In the genomic region with DNA sequence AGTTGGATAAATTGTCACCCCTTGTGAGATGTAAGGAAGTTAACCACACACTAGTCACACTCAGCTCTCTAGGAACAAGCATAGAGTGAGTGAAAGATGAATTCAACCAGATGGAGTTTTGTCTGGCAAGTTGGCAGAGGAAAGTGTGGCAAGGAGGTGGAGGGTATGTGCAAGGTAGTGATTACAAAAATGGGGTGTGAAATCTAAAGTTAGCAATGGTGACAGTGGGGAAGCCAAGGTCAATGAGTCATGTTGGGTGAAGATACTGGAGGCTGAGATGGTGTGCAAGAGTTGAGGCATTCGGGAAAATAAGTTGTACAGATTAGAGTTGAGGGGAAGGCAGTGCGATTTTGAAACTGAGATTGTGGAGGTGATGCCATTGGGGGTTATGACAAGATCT, we compare ENCODE assay signal across 25 cellular contexts. TPM values are rescaled to one million over a fixed set of nuclear protein-coding genes. Genes with fewer than 3 reads are reported as not detected.
DNase-seq lines count a peak whose midpoint lies in the region; ATAC-seq and TF ChIP-seq lines count a peak whose summit lies in the region.
"Had no signal": no experiment of that assay in that cellular context is flagged by ENCODE, and none has a peak within 500 bp of the region (broad histone marks: within the 10 kb centered on the region; RNA-seq: fewer than 3 reads in every experiment).

No MANE protein-coding gene starts in this region.

- no peaks in the 10 kb centered on the region for H3K36me3 ChIP-seq in mucosa of descending colon (ENCODE audit: low read depth)
- H3K36me3 ChIP-seq: BLaER1 treated with 17β-estradiol and CSF1 and Interleukin-3, amounts not matched to agents 10 nM and 100 nM; SJCRH30 had no signal

- H3K27me3 ChIP-seq in right cardiac atrium (ENCODE audit: control insufficient read depth, insufficient read depth): no peaks in the 10 kb centered on the region
- H3K27me3 ChIP-seq: BLaER1 treated with 17β-estradiol and CSF1 and Interleukin-3, amounts not matched to agents 10 nM and 100 nM; SJCRH30 had no signal

- H3K4me1 ChIP-seq in right cardiac atrium (ENCODE audit: control insufficient read depth, insufficient read depth, low read length) (peaks cover 4% of the 10 kb centered on the region), mucosa of descending colon (ENCODE audit: low read depth) (no peaks in the 10 kb centered on the region)

- H3K9me3 ChIP-seq in right cardiac atrium (ENCODE audit: control insufficient read depth, low read length) (no peaks in the 10 kb centered on the region), mucosa of descending colon (no peaks in the 10 kb centered on the region)
- H3K9me3 ChIP-seq: SJCRH30 had no signal

- H3K4me3 Mint-ChIP-seq in stimulated activated naive CD8-positive, alpha-beta T cell treated with anti-CD3 and anti-CD28 coated beads, Interleukin-15, amount 100 ng/mL, for 72 hours: no peak overlapping the region
- H3K4me3 Mint-ChIP-seq: CD4-positive, alpha-beta T cell; GM23338; H9 had no signal

- H3K4me1 Mint-ChIP-seq in stimulated activated naive CD8-positive, alpha-beta T cell treated with anti-CD3 and anti-CD28 coated beads, Interleukin-15, amount 100 ng/mL, for 72 hours: no peaks in the 10 kb centered on the region
- H3K4me1 Mint-ChIP-seq: H9 had no signal

- no peak for DNase-seq in activated naive CD4-positive, alpha-beta T cell treated with anti-CD3 and anti-CD28 coated beads, Interleukin-2, amount 50 U/mL, for 72 hours (ENCODE audit: low spot score in 2 of 2)
- no peak for DNase-seq in activated naive CD4-positive, alpha-beta T cell treated with Interleukin-2 at 50 U/mL for 16 hours
- DNase-seq in stimulated activated naive CD8-positive, alpha-beta T cell treated with anti-CD3 and anti-CD28 coated beads, Interleukin-15, Interleukin-2, amounts not matched to agents 100 U/mL and 50 U/mL, for 24 hours: no peak
- no peak for DNase-seq in stimulated activated naive CD8-positive, alpha-beta T cell treated with anti-CD3 and anti-CD28 coated beads, Interleukin-15, amount 100 ng/mL, for 72 hours
- DNase-seq in right cardiac atrium (no peak), mucosa of descending colon (no peak)
- DNase-seq: CD4-positive, alpha-beta T cell; H9; Karpas-422; NCI-H1092; NCI-H1417 treated with DMSO at 0.1 percent for 48 hours; NCI-H1694 treated with DMSO at 0.1 percent for 48 hours; NCI-H2081; NCI-H2227 treated with DMSO at 0.1 percent for 48 hours; NCI-H526 treated with DMSO at 0.1 percent for 48 hours; SJCRH30 had no signal

- no peak for TF ChIP-seq CTCF in mucosa of descending colon (IDR thresholded peaks at IDR 0.05)

- no peak overlapping the region for H3K27ac ChIP-seq in right cardiac atrium (ENCODE audit: low read length)
- H3K27ac ChIP-seq: BLaER1 treated with 17β-estradiol and CSF1 and Interleukin-3, amounts not matched to agents 10 nM and 100 nM; SJCRH30 had no signal

- peaks cover 43% of the 10 kb centered on the region for H3K27me3 Mint-ChIP-seq in stimulated activated naive CD8-positive, alpha-beta T cell treated with anti-CD3 and anti-CD28 coated beads, Interleukin-15, amount 100 ng/mL, for 72 hours

- WGBS in right cardiac atrium: 62% methylated on average over 2 of the region's 2 CpGs

- peak; percentile 63 to 77 for ATAC-seq in activated naive CD4-positive, alpha-beta T cell treated with anti-CD3 and anti-CD28 coated beads, Interleukin-2, amount 50 U/mL, for 72 hours
- ATAC-seq in stimulated activated naive CD8-positive, alpha-beta T cell treated with anti-CD3 and anti-CD28 coated beads, Interleukin-15, Interleukin-2, amounts not matched to agents 100 U/mL and 50 U/mL, for 24 hours: peak; percentile 57
- ATAC-seq in stimulated activated naive CD8-positive, alpha-beta T cell treated with anti-CD3 and anti-CD28 coated beads, Interleukin-15, amount 100 ng/mL, for 72 hours: no peak
- peak; percentile 62 to 76 for ATAC-seq in right cardiac atrium
- no peak for ATAC-seq in GM21786 (IDR thresholded peaks at IDR 0.05; ENCODE audit: unreplicated experiment)
- no peak for ATAC-seq in mucosa of descending colon
- ATAC-seq: GM23338, HepG2, Panc1 had no signal

- peaks cover 0 to 4% of the 10 kb centered on the region in 2 donors for H3K9me3 Mint-ChIP-seq in activated naive CD4-positive, alpha-beta T cell treated with anti-CD3 and anti-CD28 coated beads, Interleukin-2, amount 50 U/mL, for 72 hours
- no peaks in the 10 kb centered on the region for H3K9me3 Mint-ChIP-seq in stimulated activated naive CD8-positive, alpha-beta T cell treated with anti-CD3 and anti-CD28 coated beads, Interleukin-15, amount 100 ng/mL, for 72 hours
- H3K9me3 Mint-ChIP-seq: H9 had no signal

- no peak overlapping the region for H3K4me3 ChIP-seq in right cardiac atrium (ENCODE audit: low read length)
- no peak overlapping the region for H3K4me3 ChIP-seq in mucosa of descending colon
- H3K4me3 ChIP-seq: BLaER1 treated with 17β-estradiol and CSF1 and Interleukin-3, amounts not matched to agents 10 nM and 100 nM; GM23338; SJCRH30 had no signal

- no peak overlapping the region for H3K27ac Mint-ChIP-seq in activated naive CD4-positive, alpha-beta T cell treated with anti-CD3 and anti-CD28 coated beads, Interleukin-2, amount 50 U/mL, for 72 hours
- H3K27ac Mint-ChIP-seq in stimulated activated naive CD8-positive, alpha-beta T cell treated with anti-CD3 and anti-CD28 coated beads, Interleukin-15, amount 100 ng/mL, for 72 hours: no peak overlapping the region
- H3K27ac Mint-ChIP-seq: CD4-positive, alpha-beta T cell; GM23338; H9 had no signal

- intact Hi-C loops in right cardiac atrium (cut with DNase I) (no loop called here), mucosa of descending colon (cut with DNase I, micrococcal nuclease) (no loop called here)

- H3K36me3 Mint-ChIP-seq in activated naive CD4-positive, alpha-beta T cell treated with anti-CD3 and anti-CD28 coated beads, Interleukin-2, amount 50 U/mL, for 72 hours: no peaks in the 10 kb centered on the region

RNA-seq across cellular contexts. Expression of a gene that starts 33.7 kb away (rescaled TPM):
- total RNA-seq in activated naive CD4-positive, alpha-beta T cell treated with anti-CD3 and anti-CD28 coated beads, Interleukin-2, amount 50 U/mL, for 72 hours: under 1 TPM in 1 of 2 donors, not detected in 1; 0.86 TPM
- total RNA-seq in right cardiac atrium: not detected
- not detected for polyA plus RNA-seq in right cardiac atrium
- under 1 TPM in 2 of 3 donors, not detected in 1; 0.24 to 0.98 TPM for total RNA-seq in mucosa of descending colon
- total RNA-seq: CD4-positive, alpha-beta T cell; GM23338; H9; HepG2; HT1080; NCI-H460; OCI-LY7; SJCRH30 had no signal
- polyA plus RNA-seq: AG04450, GM23338, HepG2 had no signal

Comparison
In these comparisons a context has a peak if more than half of its experiments do, and no peak if none do; other contexts are left out.
1. ATAC-seq: peak in activated naive CD4-positive, alpha-beta T cell treated with anti-CD3 and anti-CD28 coated beads, Interleukin-2, amount 50 U/mL, for 72 hours (2 of 2), stimulated activated naive CD8-positive, alpha-beta T cell treated with anti-CD3 and anti-CD28 coated beads, Interleukin-15, Interleukin-2, amounts not matched to agents 100 U/mL and 50 U/mL, for 24 hours (single experiment) and right cardiac atrium (2 of 2); none in stimulated activated naive CD8-positive, alpha-beta T cell treated with anti-CD3 and anti-CD28 coated beads, Interleukin-15, amount 100 ng/mL, for 72 hours (single experiment), GM21786 (single experiment) and mucosa of descending colon (single experiment).